In the genomic region with DNA sequence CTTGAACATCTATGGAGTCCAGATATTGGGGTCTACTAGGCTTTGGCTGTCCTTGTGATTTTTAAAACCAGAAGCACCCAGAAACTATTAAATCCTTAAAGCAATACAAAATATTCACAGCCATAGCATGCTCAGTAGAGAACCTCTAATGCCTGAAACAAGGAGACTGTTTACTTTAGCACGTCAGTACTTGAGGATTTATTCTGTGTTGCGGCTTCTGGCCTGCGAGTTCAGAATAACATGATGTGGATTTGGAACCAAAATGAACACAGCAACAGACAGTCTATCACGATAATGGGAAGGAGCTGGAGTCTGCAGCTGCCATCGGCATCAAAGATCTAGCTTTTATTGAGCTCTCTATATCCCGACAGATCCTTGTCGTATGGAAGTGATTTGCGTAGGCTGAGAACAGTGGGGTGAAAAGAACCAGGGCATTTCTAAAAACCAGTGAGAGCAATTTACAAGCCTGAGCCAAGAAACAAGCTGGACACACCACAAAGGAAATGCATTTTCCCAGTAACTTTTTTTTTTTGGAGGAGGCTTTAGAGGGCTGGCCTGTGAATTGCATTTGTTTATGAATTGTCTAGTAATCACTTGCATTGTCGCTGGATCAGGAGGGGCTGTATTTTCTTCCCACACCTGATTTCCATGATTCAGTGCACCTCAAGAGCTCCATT, we compare ENCODE assay signal across 17 cellular contexts.
A peak's percentile ranks its signal among the peaks of the same experiment; 100 is the strongest.
DNase-seq lines count a peak whose midpoint lies in the region; ATAC-seq and TF ChIP-seq lines count a peak whose summit lies in the region.
"Had no signal": no experiment of that assay in that cellular context is flagged by ENCODE, and none has a peak within 500 bp of the region (broad histone marks: within the 10 kb centered on the region; RNA-seq: fewer than 3 reads in every experiment).

No MANE protein-coding gene starts in this region.

- H3K4me3 Mint-ChIP-seq in type B pancreatic cell, result no peak overlapping the region
- H3K4me3 Mint-ChIP-seq: activated CD4-positive, alpha-beta T cell treated with anti-CD3 and anti-CD28 coated beads for 36 hours; activated naive CD4-positive, alpha-beta T cell treated with anti-CD3 and anti-CD28 coated beads, Interleukin-2, amount 10 ng/mL, durations not matched to agents 7 days and 5 days had no signal

- H2AFZ ChIP-seq in trophoblast cell (ENCODE audit: insufficient read depth, low read length, poor library complexity), result no peak overlapping the region

- peaks cover 22% of the 10 kb centered on the region for H3K4me1 Mint-ChIP-seq in type B pancreatic cell (ENCODE audit: unreplicated experiment)
- H3K4me1 Mint-ChIP-seq: activated CD4-positive, alpha-beta T cell treated with anti-CD3 and anti-CD28 coated beads for 36 hours; activated naive CD4-positive, alpha-beta T cell treated with anti-CD3 and anti-CD28 coated beads, Interleukin-2, amount 10 ng/mL, durations not matched to agents 7 days and 5 days had no signal

- no peak overlapping the region for H4K8ac ChIP-seq in trophoblast cell (ENCODE audit: low read depth, low read length)

- no peaks in the 10 kb centered on the region for H3K9me3 ChIP-seq in trophoblast cell (ENCODE audit: insufficient read depth, low read depth, low read length)
- H3K9me3 ChIP-seq: SJSA1, suprapubic skin had no signal

- H3K27ac ChIP-seq in trophoblast cell (ENCODE audit: low read depth, low read length), result no peak overlapping the region
- H3K27ac ChIP-seq: SJSA1, suprapubic skin had no signal

- ATAC-seq in SK-N-SH treated with all-trans-retinoic acid at 6 μM for 48 hours, result peak; percentile 38
- ATAC-seq: activated CD4-positive, alpha-beta T cell treated with anti-CD3 and anti-CD28 coated beads for 36 hours had no signal

- H3K36me3 Mint-ChIP-seq in type B pancreatic cell, result peaks cover 4% of the 10 kb centered on the region
- H3K36me3 Mint-ChIP-seq: activated naive CD4-positive, alpha-beta T cell treated with anti-CD3 and anti-CD28 coated beads, Interleukin-2, amount 10 ng/mL, durations not matched to agents 7 days and 5 days had no signal

- TF ChIP-seq CTCF in type B pancreatic cell (conservative IDR thresholded peaks at IDR 0.05), result no peak

- H3K27me3 Mint-ChIP-seq in type B pancreatic cell, result peaks cover 3% of the 10 kb centered on the region
- H3K27me3 Mint-ChIP-seq: activated CD4-positive, alpha-beta T cell treated with anti-CD3 and anti-CD28 coated beads for 36 hours; activated naive CD4-positive, alpha-beta T cell treated with anti-CD3 and anti-CD28 coated beads, Interleukin-2, amount 10 ng/mL, durations not matched to agents 7 days and 5 days had no signal

- no peaks in the 10 kb centered on the region for H3K79me1 ChIP-seq in trophoblast cell (ENCODE audit: low read length)

- peak; percentile 33 for DNase-seq in AG20443 (ENCODE audit: low spot score)
- peak; percentile 17 for DNase-seq in GM04503 (ENCODE audit: low read depth)
- DNase-seq in left kidney (ENCODE audit: low read depth, low spot score), result peak; percentile 48
- DNase-seq in activated T-cell treated with anti-CD3 and anti-CD28 coated beads, Interleukin-2, amount 50 U/mL, for 48 hours, result no peak
- no peak for DNase-seq in trophoblast cell
- DNase-seq in type B pancreatic cell (ENCODE audit: extremely low spot score, unreplicated experiment), result no peak
- DNase-seq in midbrain (lab: John Stamatoyannopoulos, UW), result no peak
- DNase-seq: activated CD4-positive, alpha-beta T cell treated with anti-CD3 and anti-CD28 coated beads for 36 hours; activated naive CD4-positive, alpha-beta T cell treated with anti-CD3 and anti-CD28 coated beads, Interleukin-2, amount 10 ng/mL, durations not matched to agents 7 days and 5 days; AML-193; effector CD4-positive, alpha-beta T cell; NCI-H524; stimulated activated CD4-positive, alpha-beta T cell treated with anti-CD3 and anti-CD28 coated beads, Interleukin-4, amount 100 ng/mL, for 1 hour; T1000 had no signal

- H3K27ac Mint-ChIP-seq in type B pancreatic cell, result no peak overlapping the region
- H3K27ac Mint-ChIP-seq: activated CD4-positive, alpha-beta T cell treated with anti-CD3 and anti-CD28 coated beads for 36 hours; activated naive CD4-positive, alpha-beta T cell treated with anti-CD3 and anti-CD28 coated beads, Interleukin-2, amount 10 ng/mL, durations not matched to agents 7 days and 5 days had no signal

- no peak overlapping the region for H4K12ac ChIP-seq in trophoblast cell (ENCODE audit: low read depth, low read length)

- no peaks in the 10 kb centered on the region for H3K9me3 Mint-ChIP-seq in type B pancreatic cell
- H3K9me3 Mint-ChIP-seq: activated naive CD4-positive, alpha-beta T cell treated with anti-CD3 and anti-CD28 coated beads, Interleukin-2, amount 10 ng/mL, durations not matched to agents 7 days and 5 days had no signal

- no peak overlapping the region for H2BK12ac ChIP-seq in trophoblast cell (ENCODE audit: low read length)

- no peak overlapping the region for H3K4me3 ChIP-seq in trophoblast cell (ENCODE audit: low read depth, low read length)
- H3K4me3 ChIP-seq: SJSA1, suprapubic skin had no signal

- H3K27me3 ChIP-seq in trophoblast cell (ENCODE audit: insufficient read depth, low read length), result no peaks in the 10 kb centered on the region
- H3K27me3 ChIP-seq: SJSA1, suprapubic skin had no signal

- H3K4me2 ChIP-seq in trophoblast cell (ENCODE audit: low read length), result no peak overlapping the region

- H3K14ac ChIP-seq in trophoblast cell (ENCODE audit: low read length), result no peak overlapping the region

- H3K4ac ChIP-seq in trophoblast cell (ENCODE audit: low read depth, low read length), result no peak overlapping the region

- peaks cover 0 to 1% of the 10 kb centered on the region in 2 experiments for H3K36me3 ChIP-seq in trophoblast cell (ENCODE audit: control insufficient read depth in 1 of 2, insufficient read depth in 2 of 2, low read length in 2 of 2)
- H3K36me3 ChIP-seq: SJSA1, suprapubic skin had no signal

- no peak overlapping the region for H2AK5ac ChIP-seq in trophoblast cell (ENCODE audit: low read length)

- no peak overlapping the region for H3K18ac ChIP-seq in trophoblast cell (ENCODE audit: low read length)

- H3K9ac ChIP-seq in trophoblast cell (ENCODE audit: low read length), result no peak overlapping the region

- H2BK120ac ChIP-seq in trophoblast cell (ENCODE audit: insufficient read depth, low read length, poor library complexity), result no peak overlapping the region

- WGBS in trophoblast cell (ENCODE audit: extremely low coverage, insufficient coverage, insufficient read length), result no CpG with 5 or more reads among the region's 9 CpGs

- H3K79me2 ChIP-seq in trophoblast cell (ENCODE audit: control insufficient read depth, insufficient read depth, low read length, poor library complexity), result no peaks in the 10 kb centered on the region

- no peak overlapping the region for H3K23ac ChIP-seq in trophoblast cell (ENCODE audit: low read length)

- H4K91ac ChIP-seq in trophoblast cell (ENCODE audit: low read depth, low read length), result no peak overlapping the region

- H3K4me1 ChIP-seq in trophoblast cell (ENCODE audit: control insufficient read depth in 1 of 2, insufficient read depth in 2 of 2, low read length in 2 of 2), result peaks cover 5 to 8% of the 10 kb centered on the region in 2 experiments
- H3K4me1 ChIP-seq: SJSA1, suprapubic skin had no signal

- H2BK5ac ChIP-seq in trophoblast cell (ENCODE audit: low read depth, low read length, poor library complexity), result no peak overlapping the region

TF ChIP-seq in SK-N-SH treated with all-trans-retinoic acid at 6 μM for 48 hours, 23 proteins besides CTCF, POLR2A, EP300 and RAD21 (continues in another document):
- TF ChIP-seq ZNF70 (CRISPR knock-in tag; IDR thresholded peaks at IDR 0.05) (no peak), ZFP3 (CRISPR knock-in tag; IDR thresholded peaks at IDR 0.05) (no peak), TSHZ2 (CRISPR knock-in tag; IDR thresholded peaks at IDR 0.05) (no peak), ZC3H10 (CRISPR knock-in tag; IDR thresholded peaks at IDR 0.05) (no peak), ISL1 (CRISPR knock-in tag; IDR thresholded peaks at IDR 0.05) (no peak), RARB (CRISPR knock-in tag; IDR thresholded peaks at IDR 0.05) (no peak), ESRRG (CRISPR knock-in tag; IDR thresholded peaks at IDR 0.05) (no peak)
- TF ChIP-seq, protein P1, sequence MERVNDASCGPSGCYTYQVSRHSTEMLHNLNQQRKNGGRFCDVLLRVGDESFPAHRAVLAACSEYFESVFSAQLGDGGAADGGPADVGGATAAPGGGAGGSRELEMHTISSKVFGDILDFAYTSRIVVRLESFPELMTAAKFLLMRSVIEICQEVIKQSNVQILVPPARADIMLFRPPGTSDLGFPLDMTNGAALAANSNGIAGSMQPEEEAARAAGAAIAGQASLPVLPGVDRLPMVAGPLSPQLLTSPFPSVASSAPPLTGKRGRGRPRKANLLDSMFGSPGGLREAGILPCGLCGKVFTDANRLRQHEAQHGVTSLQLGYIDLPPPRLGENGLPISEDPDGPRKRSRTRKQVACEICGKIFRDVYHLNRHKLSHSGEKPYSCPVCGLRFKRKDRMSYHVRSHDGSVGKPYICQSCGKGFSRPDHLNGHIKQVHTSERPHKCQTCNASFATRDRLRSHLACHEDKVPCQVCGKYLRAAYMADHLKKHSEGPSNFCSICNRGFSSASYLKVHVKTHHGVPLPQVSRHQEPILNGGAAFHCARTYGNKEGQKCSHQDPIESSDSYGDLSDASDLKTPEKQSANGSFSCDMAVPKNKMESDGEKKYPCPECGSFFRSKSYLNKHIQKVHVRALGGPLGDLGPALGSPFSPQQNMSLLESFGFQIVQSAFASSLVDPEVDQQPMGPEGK (CRISPR knock-in tag; IDR thresholded peaks at IDR 0.05; ENCODE audit: borderline replicate concordance), result no peak

Comparison
In these comparisons a context has a peak if more than half of its experiments do, and no peak if none do; other contexts are left out.
1. DNase-seq: peak in AG20443 (single experiment), GM04503 (single experiment) and left kidney (single experiment); none in activated T-cell treated with anti-CD3 and anti-CD28 coated beads, Interleukin-2, amount 50 U/mL, for 48 hours (0 of 2), trophoblast cell (0 of 2), type B pancreatic cell (single experiment) and midbrain (single experiment).